In genomic region chr11:85590848-85591483, GRCh38 we compare ENCODE assay signal across 8 cellular contexts. TPM values are rescaled to one million over a fixed set of nuclear protein-coding genes. Genes with fewer than 3 reads are reported as not detected.
DNase-seq lines count a peak whose midpoint lies in the region; ATAC-seq and TF ChIP-seq lines count a peak whose summit lies in the region.

No MANE protein-coding gene starts in this region.

- ATAC-seq in foreskin keratinocyte (peak; percentile 81), HG03439 (IDR thresholded peaks at IDR 0.05; ENCODE audit: unreplicated experiment) (no peak)
- no peak for ATAC-seq in stimulated activated effector memory CD8-positive, alpha-beta T cell treated with anti-CD3 and anti-CD28 coated beads, Interleukin-12 subunit alpha, Interleukin-12 subunit beta, amount 100 ng/mL, for 72 hours

- H3K4me1 Mint-ChIP-seq in HFFc6 (ENCODE audit: low read depth), result no peaks in the 10 kb centered on the region
- no peaks in the 10 kb centered on the region for H3K4me1 Mint-ChIP-seq in stimulated activated effector memory CD8-positive, alpha-beta T cell treated with anti-CD3 and anti-CD28 coated beads, Interleukin-12 subunit alpha, Interleukin-12 subunit beta, amount 100 ng/mL, for 72 hours

- no peaks in the 10 kb centered on the region for H3K36me3 ChIP-seq in OCI-LY1 (ENCODE audit: insufficient read depth, low read length)
- H3K36me3 ChIP-seq in thyroid gland, result no peaks in the 10 kb centered on the region

- H3K27me3 Mint-ChIP-seq in HFFc6 (ENCODE audit: insufficient read depth), result no peaks in the 10 kb centered on the region; the same call in 1 of the 2 replicates

- H3K4me1 ChIP-seq in OCI-LY1 (ENCODE audit: insufficient read depth, low read length, severe bottlenecking) (no peaks in the 10 kb centered on the region), foreskin keratinocyte (no peaks in the 10 kb centered on the region), thyroid gland (no peaks in the 10 kb centered on the region)

- H3K9ac ChIP-seq in OCI-LY1 (ENCODE audit: low read length), result no peak overlapping the region

- no peaks in the 10 kb centered on the region for H3K9me2 ChIP-seq in OCI-LY1 (ENCODE audit: low read depth, low read length)

- no peak overlapping the region for H3K4me3 Mint-ChIP-seq in HFFc6
- no peak overlapping the region for H3K4me3 Mint-ChIP-seq in stimulated activated effector memory CD8-positive, alpha-beta T cell treated with anti-CD3 and anti-CD28 coated beads, Interleukin-12 subunit alpha, Interleukin-12 subunit beta, amount 100 ng/mL, for 72 hours

- H3K4me2 ChIP-seq in OCI-LY1 (ENCODE audit: low read length), result no peak overlapping the region

- H3K27me3 ChIP-seq in OCI-LY1 (ENCODE audit: insufficient read depth, low read length) (no peaks in the 10 kb centered on the region), foreskin keratinocyte (no peaks in the 10 kb centered on the region), thyroid gland (no peaks in the 10 kb centered on the region)

- TF ChIP-seq CTCF in HFFc6 (IDR thresholded peaks at IDR 0.05), result peak; percentile 66
- TF ChIP-seq CTCF in OCI-LY1 (IDR thresholded peaks at IDR 0.05; ENCODE audit: low read length), result peak; percentile 39; the same call in 1 of the 2 replicates
- TF ChIP-seq CTCF in foreskin keratinocyte (conservative IDR thresholded peaks at IDR 0.05), result peak; percentile 63
- TF ChIP-seq CTCF in thyroid gland (IDR thresholded peaks at IDR 0.05), result peak in 3 of 6 experiments; percentile 28 to 45 (median 41)

- H3K9me3 ChIP-seq in OCI-LY1 (ENCODE audit: low read length) (no peaks in the 10 kb centered on the region), thyroid gland (no peaks in the 10 kb centered on the region)

- H3K27ac ChIP-seq in OCI-LY1 (ENCODE audit: low read depth, low read length, poor library complexity, severe bottlenecking) (no peak overlapping the region), foreskin keratinocyte (no peak overlapping the region), thyroid gland (no peak overlapping the region)

- H3K4me3 ChIP-seq in OCI-LY1 (ENCODE audit: low read depth, low read length, poor library complexity, severe bottlenecking), result no peak overlapping the region
- H3K4me3 ChIP-seq in thyroid gland (replicated peaks in 1 of 3), result no peak overlapping the region

- TF ChIP-seq POLR2A in thyroid gland (IDR thresholded peaks at IDR 0.05), result no peak

- no peaks in the 10 kb centered on the region for H3K79me2 ChIP-seq in OCI-LY1 (ENCODE audit: insufficient read depth, low read length)

- H3K36me3 Mint-ChIP-seq in HFFc6 (ENCODE audit: low read depth), result no peaks in the 10 kb centered on the region
- H3K36me3 Mint-ChIP-seq in stimulated activated effector memory CD8-positive, alpha-beta T cell treated with anti-CD3 and anti-CD28 coated beads, Interleukin-12 subunit alpha, Interleukin-12 subunit beta, amount 100 ng/mL, for 72 hours, result no peaks in the 10 kb centered on the region

- intact Hi-C loops in thyroid gland (cut with DNase I), result no loop called here

- no peaks in the 10 kb centered on the region for H3F3A ChIP-seq in OCI-LY1 (ENCODE audit: insufficient read depth, low read length)

- 85 to 88% methylated on average over 4 of the region's 4 CpGs for WGBS in thyroid gland, 2 donors

- H3K27ac Mint-ChIP-seq in HFFc6, result no peak overlapping the region
- H3K27ac Mint-ChIP-seq in stimulated activated effector memory CD8-positive, alpha-beta T cell treated with anti-CD3 and anti-CD28 coated beads, Interleukin-12 subunit alpha, Interleukin-12 subunit beta, amount 100 ng/mL, for 72 hours, result no peak overlapping the region

- no peaks in the 10 kb centered on the region for H4K20me1 ChIP-seq in OCI-LY1 (ENCODE audit: insufficient read depth, low read length)

- H3K9me3 Mint-ChIP-seq in HFFc6, result no peaks in the 10 kb centered on the region
- no peaks in the 10 kb centered on the region for H3K9me3 Mint-ChIP-seq in stimulated activated effector memory CD8-positive, alpha-beta T cell treated with anti-CD3 and anti-CD28 coated beads, Interleukin-12 subunit alpha, Interleukin-12 subunit beta, amount 100 ng/mL, for 72 hours

- no peak overlapping the region for H2AFZ ChIP-seq in OCI-LY1 (ENCODE audit: low read length)

- DNase-seq in DMS53 treated with DMSO at 0.1 percent for 48 hours (lab: John Stamatoyannopoulos, UW; ENCODE audit: unreplicated experiment), result peak; percentile 92
- DNase-seq in HFFc6, result peak; percentile 27
- peak; percentile 2 to 49 for DNase-seq in foreskin keratinocyte
- DNase-seq in stimulated activated effector memory CD8-positive, alpha-beta T cell treated with anti-CD3 and anti-CD28 coated beads, Interleukin-12 subunit alpha, Interleukin-12 subunit beta, amount 100 ng/mL, for 72 hours (ENCODE audit: low spot score in 2 of 2), result no peak
- no peak for DNase-seq in thyroid gland
- DNase-seq in stimulated activated CD4-positive, alpha-beta T cell treated with anti-CD3 and anti-CD28 coated beads, Interleukin-1b, Interleukin-23, amount 100 ng/mL, for 48 hours, result no peak

RNA-seq across cellular contexts. Expression of gene DLG2, which starts 36.2 kb away (rescaled TPM):
- under 1 TPM in 5 of 6 experiments, not detected in 1; 0.39 to 1.00 (median 0.80) TPM for total RNA-seq in HFFc6 (2021; fragmentation: NEBNext Ultra II Directional; extraction: Animal tissue kit (Norgen Biotek cat#: 25700))
- total RNA-seq in foreskin keratinocyte, result 0.21 and 0.75 TPM in 2 replicates
- polyA plus RNA-seq in foreskin keratinocyte, result 0.07 and 0.31 TPM in 2 replicates
- total RNA-seq in thyroid gland, result 10 to 100 TPM; 29.4 to 79.4 (median 42.4) TPM

RNA-seq across cellular contexts. Expression of gene TMEM126B, which starts 37.4 kb away (rescaled TPM):
- total RNA-seq in HFFc6 (2021; fragmentation: NEBNext Ultra II Directional; extraction: Animal tissue kit (Norgen Biotek cat#: 25700)), result 10 to 100 TPM; 44.0 to 50.5 (median 46.6) TPM
- total RNA-seq in foreskin keratinocyte, result 58.8 and 59.8 TPM in 2 replicates
- 58.5 and 65.6 TPM in 2 replicates for polyA plus RNA-seq in foreskin keratinocyte
- total RNA-seq in thyroid gland, result 10 to 100 TPM; 45.6 to 65.7 (median 62.0) TPM

RNA-seq across cellular contexts. Expression of gene TMEM126A, which starts 56.8 kb away (rescaled TPM):
- 10 to 100 TPM; 32.0 to 52.4 (median 48.2) TPM for total RNA-seq in HFFc6 (2021; fragmentation: NEBNext Ultra II Directional; extraction: Animal tissue kit (Norgen Biotek cat#: 25700))
- total RNA-seq in foreskin keratinocyte, result 46.1 and 50.1 TPM in 2 replicates
- polyA plus RNA-seq in foreskin keratinocyte, result 68.2 and 69.5 TPM in 2 replicates
- total RNA-seq in thyroid gland, result 10 to 100 TPM; 24.1 to 31.7 (median 27.1) TPM

Comparison
In these comparisons a context has a peak if more than half of its experiments do, and no peak if none do; other contexts are left out.
1. DNase-seq: peak in DMS53 treated with DMSO at 0.1 percent for 48 hours (single experiment), HFFc6 (single experiment) and foreskin keratinocyte (2 of 2); none in stimulated activated effector memory CD8-positive, alpha-beta T cell treated with anti-CD3 and anti-CD28 coated beads, Interleukin-12 subunit alpha, Interleukin-12 subunit beta, amount 100 ng/mL, for 72 hours (0 of 2), thyroid gland (0 of 2) and stimulated activated CD4-positive, alpha-beta T cell treated with anti-CD3 and anti-CD28 coated beads, Interleukin-1b, Interleukin-23, amount 100 ng/mL, for 48 hours (single experiment).
2. RNA of gene DLG2, which starts 36.2 kb away (total RNA-seq): 29.4 to 79.4 TPM in thyroid gland; 0.39 to 1.00 TPM in HFFc6 and 0.21 to 0.75 TPM in foreskin keratinocyte; every median in the first group is over 10 times any median in the second.